22 cellular contexts compared by ENCODE assay signal in the genomic region with DNA sequence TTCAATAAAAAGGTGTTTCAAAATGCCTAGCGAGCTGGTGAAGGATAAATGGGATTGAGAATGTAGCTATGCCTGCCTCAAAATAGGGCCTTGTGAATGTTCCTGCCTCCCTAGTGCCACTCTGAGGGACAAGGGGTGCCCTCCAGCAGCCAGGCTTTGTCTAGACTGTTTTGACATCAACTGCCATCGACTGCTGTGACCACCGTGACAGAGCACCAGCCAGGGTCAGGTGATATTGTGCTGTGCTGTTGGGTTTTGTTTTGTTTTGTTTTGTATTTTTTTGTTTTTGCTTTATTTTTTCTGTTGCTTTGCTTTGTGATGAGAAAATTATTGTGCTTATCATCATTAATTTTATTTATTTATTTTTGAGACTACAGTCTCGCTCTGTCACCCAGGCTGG.
"Had no signal": no experiment of that assay in that cellular context is flagged by ENCODE, and none has a peak within 500 bp of the region (broad histone marks: within the 10 kb centered on the region; RNA-seq: fewer than 3 reads in every experiment).

No MANE protein-coding gene starts in this region.

- H3K27me3 ChIP-seq: hepatocyte, suprapubic skin, tibial artery had no signal

- H3K27ac ChIP-seq: epithelial cell of prostate, esophagus squamous epithelium, hepatocyte, neural progenitor cell, parathyroid adenoma, psoas muscle, suprapubic skin, tibial artery, WERI-Rb-1 had no signal

- DNase-seq: activated CD4-positive, alpha-beta T cell treated with anti-CD3 and anti-CD28 coated beads, Interleukin-2, amount 10 ng/mL, durations not matched to agents 24 days and 14 days; activated CD4-positive, CD25-positive, alpha-beta regulatory T cell treated with anti-CD3 and anti-CD28 coated beads, Interleukin-2, amount 50 U/mL, for 72 hours; activated CD8-positive, alpha-beta T cell treated with anti-CD3 and anti-CD28 coated beads for 36 hours; activated naive CD4-positive, alpha-beta T cell treated with Interleukin-2 at 50 U/mL for 16 hours; activated T-cell treated with anti-CD3 and anti-CD28 coated beads, Interleukin-2, amount 50 U/mL, for 48 hours; effector CD4-positive, alpha-beta T cell; esophagus squamous epithelium; kidney; left colon; natural killer cell; occipital lobe; psoas muscle; stimulated activated naive CD4-positive, alpha-beta T cell; T-helper 17 cell; T1000; WERI-Rb-1 had no signal

- H3K4me3 ChIP-seq: esophagus squamous epithelium, hepatocyte, neural progenitor cell, psoas muscle, suprapubic skin, tibial artery had no signal

- H3K9me3 ChIP-seq: esophagus squamous epithelium, psoas muscle, suprapubic skin, tibial artery had no signal

- H3K36me3 ChIP-seq: esophagus squamous epithelium, neural progenitor cell, suprapubic skin, tibial artery, WERI-Rb-1 had no signal
